In genomic region chr11:67776834-67777530, GRCh38 we compare ENCODE assay signal across 21 cellular contexts.
DNase-seq lines count a peak whose midpoint lies in the region; ATAC-seq and TF ChIP-seq lines count a peak whose summit lies in the region.
"Had no signal": no experiment of that assay in that cellular context is flagged by ENCODE, and none has a peak within 500 bp of the region (broad histone marks: within the 10 kb centered on the region; RNA-seq: fewer than 3 reads in every experiment).

No MANE protein-coding gene starts in this region.

- H3K27me3 Mint-ChIP-seq in endodermal cell (ENCODE audit: insufficient read depth) = no peaks in the 10 kb centered on the region

- no peak overlapping the region for H4K8ac ChIP-seq in neuronal stem cell (ENCODE audit: low read depth, low read length)

- H3K4me2 ChIP-seq in neuronal stem cell (ENCODE audit: insufficient read depth, low read length, poor library complexity, severe bottlenecking) = no peak overlapping the region
- H3K4me2 ChIP-seq: SK-N-SH had no signal

- no peak overlapping the region for H3K4me3 Mint-ChIP-seq in endodermal cell
- H3K4me3 Mint-ChIP-seq: CD4-positive, CD25-positive, alpha-beta regulatory T cell; T-cell had no signal

- H2AK5ac ChIP-seq in neuronal stem cell (ENCODE audit: low read depth, low read length) = no peak overlapping the region

- H3K23ac ChIP-seq in neuronal stem cell (ENCODE audit: low read depth, low read length, poor library complexity) = no peak overlapping the region

- ATAC-seq in GM19397 (IDR thresholded peaks at IDR 0.05; ENCODE audit: unreplicated experiment) = no peak
- ATAC-seq: HCT116, Right ventricle myocardium inferior, T-cell had no signal

- 75 to 78% methylated on average over 5 to 6 of the region's 6 CpGs for WGBS in endodermal cell (ENCODE audit: insufficient coverage in 1 of 2, insufficient read length in 1 of 2), 2 experiments
- no CpG with 5 or more reads among the region's 6 CpGs for WGBS in neuronal stem cell (ENCODE audit: extremely low coverage in 2 of 2, insufficient read length in 2 of 2, insufficient replicate concordance in 1 of 2), 2 donors

- H3K18ac ChIP-seq in neuronal stem cell (ENCODE audit: low read length) = peak overlapping the region; percentile 38

- H2AFZ ChIP-seq in neuronal stem cell (ENCODE audit: low read length) = no peak overlapping the region

- peaks cover 6% of the 10 kb centered on the region for H3K9me3 Mint-ChIP-seq in endodermal cell
- H3K9me3 Mint-ChIP-seq: T-cell had no signal

- no peaks in the 10 kb centered on the region for H3K27me3 ChIP-seq in endodermal cell (ENCODE audit: control insufficient read depth, insufficient read depth, low read length, poor library complexity, severe bottlenecking)
- no peaks in the 10 kb centered on the region for H3K27me3 ChIP-seq in neuronal stem cell (ENCODE audit: control insufficient read depth in 3 of 3, insufficient read depth in 3 of 3, low read depth in 1 of 3, low read length in 3 of 3)

- no peak overlapping the region for H3K4ac ChIP-seq in neuronal stem cell (ENCODE audit: low read length)

- peaks cover 4% of the 10 kb centered on the region for H3K9me3 ChIP-seq in endodermal cell (ENCODE audit: control insufficient read depth, low read length)
- H3K9me3 ChIP-seq in neuronal stem cell (replicated peaks in 1 of 2; ENCODE audit: control insufficient read depth in 2 of 2, insufficient read depth in 1 of 2, low read depth in 1 of 2, low read length in 2 of 2) = no peaks in the 10 kb centered on the region
- H3K9me3 ChIP-seq: SK-N-SH had no signal

- H3K27ac ChIP-seq in endodermal cell (ENCODE audit: low read depth, low read length) (no peak overlapping the region), neuronal stem cell (replicated peaks; ENCODE audit: low read length) (no peak overlapping the region)

- DNase-seq in ELF-1 (ENCODE audit: low read depth, low spot score) (peak; percentile 15), NOMO-1 treated with DMSO at 0.1 percent for 48 hours (lab: John Stamatoyannopoulos, UW; ENCODE audit: unreplicated experiment) (peak; percentile 65), endodermal cell (peak; percentile 44), neuronal stem cell (ENCODE audit: low spot score) (no peak), midbrain (lab: John Stamatoyannopoulos, UW) (no peak)
- DNase-seq in activated CD4-positive, alpha-beta T cell treated with anti-CD3 and anti-CD28 coated beads, Interleukin-2, amount 50 U/mL, for 4 hours = no peak
- DNase-seq: ACHN; Calu3; CD4-positive, CD25-positive, alpha-beta regulatory T cell; DMS53; EL; GOT3; MM.1S; NCI-H187 treated with DMSO at 0.1 percent for 48 hours; NCI-H226; NCI-H524; SK-N-SH; T-cell had no signal

- no peak overlapping the region for H3K27ac Mint-ChIP-seq in endodermal cell

- H2BK5ac ChIP-seq in neuronal stem cell (ENCODE audit: low read length) = no peak overlapping the region

- H3K36me3 ChIP-seq in endodermal cell (ENCODE audit: control insufficient read depth, insufficient read depth, low read length) (no peaks in the 10 kb centered on the region), neuronal stem cell (replicated peaks in 1 of 2; ENCODE audit: control insufficient read depth in 2 of 2, insufficient read depth in 2 of 2, low read length in 2 of 2) (no peaks in the 10 kb centered on the region)

- no peak overlapping the region for H2BK15ac ChIP-seq in neuronal stem cell (ENCODE audit: low read length)

- H3K36me3 Mint-ChIP-seq in endodermal cell (ENCODE audit: low read depth) = peaks cover 5% of the 10 kb centered on the region
- H3K36me3 Mint-ChIP-seq: CD4-positive, CD25-positive, alpha-beta regulatory T cell; T-cell had no signal

- no peak overlapping the region for H3K9ac ChIP-seq in endodermal cell (ENCODE audit: extremely low read depth, low read length, poor library complexity, severe bottlenecking)
- H3K9ac ChIP-seq in neuronal stem cell (ENCODE audit: low read depth, low read length, poor library complexity) = no peak overlapping the region
- H3K9ac ChIP-seq: SK-N-SH had no signal

- no peak for TF ChIP-seq CTCF in endodermal cell (conservative IDR thresholded peaks at IDR 0.05)

- no peak overlapping the region for H4K91ac ChIP-seq in neuronal stem cell (ENCODE audit: low read depth, low read length, poor library complexity)

- no peaks in the 10 kb centered on the region for H3K79me1 ChIP-seq in neuronal stem cell (ENCODE audit: low read depth, low read length)

- H3K14ac ChIP-seq in neuronal stem cell (ENCODE audit: low read length) = no peak overlapping the region

- H3K4me3 ChIP-seq in endodermal cell (ENCODE audit: low read length) (no peak overlapping the region), neuronal stem cell (ENCODE audit: low read length in 2 of 2) (no peak overlapping the region)

- H3K4me1 ChIP-seq in endodermal cell (ENCODE audit: control insufficient read depth, insufficient read depth, low read length) (no peaks in the 10 kb centered on the region), neuronal stem cell (ENCODE audit: control insufficient read depth in 2 of 2, insufficient read depth in 1 of 2, low read depth in 1 of 2, low read length in 2 of 2) (no peaks in the 10 kb centered on the region)

- no peak overlapping the region for H2BK120ac ChIP-seq in neuronal stem cell (ENCODE audit: low read depth, low read length)

- no peak overlapping the region for H2BK12ac ChIP-seq in neuronal stem cell (ENCODE audit: low read length)

- peaks cover 25% of the 10 kb centered on the region for H3K4me1 Mint-ChIP-seq in endodermal cell
- H3K4me1 Mint-ChIP-seq: CD4-positive, CD25-positive, alpha-beta regulatory T cell; T-cell had no signal

Comparison
In these comparisons a context has a peak if more than half of its experiments do, and no peak if none do; other contexts are left out.
1. DNase-seq: peak in ELF-1 (single experiment), NOMO-1 treated with DMSO at 0.1 percent for 48 hours (single experiment) and endodermal cell (single experiment); none in neuronal stem cell (single experiment), activated CD4-positive, alpha-beta T cell treated with anti-CD3 and anti-CD28 coated beads, Interleukin-2, amount 50 U/mL, for 4 hours (0 of 2) and midbrain (single experiment).